14 cellular contexts compared by ENCODE assay signal in genomic region chr19:7857727-7858701, GRCh38. TPM values are rescaled to one million over a fixed set of nuclear protein-coding genes. Genes with fewer than 3 reads are reported as not detected.
DNase-seq lines count a peak whose midpoint lies in the region; ATAC-seq and TF ChIP-seq lines count a peak whose summit lies in the region.
"Had no signal": no experiment of that assay in that cellular context is flagged by ENCODE, and none has a peak within 500 bp of the region (broad histone marks: within the 10 kb centered on the region; RNA-seq: fewer than 3 reads in every experiment).

No MANE protein-coding gene starts in this region.

- H3K79me2 ChIP-seq in OCI-LY3 (ENCODE audit: low read length), result no peaks in the 10 kb centered on the region

- peak overlapping the region; percentile 87 for H3K4me2 ChIP-seq in OCI-LY3 (ENCODE audit: low read length)

- POLR2A ChIA-PET in CD8-positive, alpha-beta T cell (lab: Charles Lee), result no interaction called here

- H2AFZ ChIP-seq in OCI-LY3 (ENCODE audit: low read depth, low read length), result peak overlapping the region; percentile 73; the same call in 1 of the 2 replicates

- peak; percentile 13 for ATAC-seq in CD8-positive, alpha-beta T cell
- no peak for ATAC-seq in HG03439 (IDR thresholded peaks at IDR 0.05; ENCODE audit: unreplicated experiment)
- ATAC-seq: naive thymus-derived CD4-positive, alpha-beta T cell had no signal

- no peaks in the 10 kb centered on the region for H3K9me3 Mint-ChIP-seq in CD8-positive, alpha-beta T cell

- H3K4me3 Mint-ChIP-seq in CD8-positive, alpha-beta T cell, result no peak overlapping the region
- H3K4me3 Mint-ChIP-seq: B cell had no signal

- no peak for DNase-seq in CD8-positive, alpha-beta T cell
- no peak for DNase-seq in T-helper 1 cell
- no peak for DNase-seq in stimulated activated CD4-positive, alpha-beta T cell treated with anti-CD3 and anti-CD28 coated beads, Interleukin-4, amount 100 ng/mL, for 1 hour
- no peak for DNase-seq in SJCRH30
- DNase-seq: naive thymus-derived CD4-positive, alpha-beta T cell; NCI-H2029 treated with DMSO at 0.1 percent for 48 hours; Right ventricle myocardium superior had no signal

- no peaks in the 10 kb centered on the region for H3K9me3 ChIP-seq in CD8-positive, alpha-beta T cell (ENCODE audit: low read length)
- H3K9me3 ChIP-seq in HUES48 (ENCODE audit: control insufficient read depth, insufficient read depth, low read length) (no peaks in the 10 kb centered on the region), OCI-LY3 (ENCODE audit: insufficient read depth, low read length) (no peaks in the 10 kb centered on the region), iPS-20b (ENCODE audit: insufficient read depth, low read depth, low read length) (no peaks in the 10 kb centered on the region), SJCRH30 (replicated peaks) (no peaks in the 10 kb centered on the region)

- no peaks in the 10 kb centered on the region for H3K36me3 ChIP-seq in CD8-positive, alpha-beta T cell (ENCODE audit: insufficient read depth, low read length)
- H3K36me3 ChIP-seq in HUES48 (ENCODE audit: control insufficient read depth, insufficient read depth, low read length), result no peaks in the 10 kb centered on the region
- no peaks in the 10 kb centered on the region for H3K36me3 ChIP-seq in OCI-LY3 (replicated peaks; ENCODE audit: low read depth, low read length)
- H3K36me3 ChIP-seq in iPS-20b (ENCODE audit: insufficient read depth, low read depth, low read length), result no peaks in the 10 kb centered on the region
- no peaks in the 10 kb centered on the region for H3K36me3 ChIP-seq in SJCRH30

- H4K20me1 ChIP-seq in OCI-LY3 (ENCODE audit: insufficient read depth, low read length), result no peaks in the 10 kb centered on the region

- no peaks in the 10 kb centered on the region for H3K36me3 Mint-ChIP-seq in CD8-positive, alpha-beta T cell
- H3K36me3 Mint-ChIP-seq: naive thymus-derived CD4-positive, alpha-beta T cell had no signal

- peaks cover 16% of the 10 kb centered on the region for H3K27me3 Mint-ChIP-seq in CD8-positive, alpha-beta T cell (ENCODE audit: low read depth)

- H3K27ac Mint-ChIP-seq in CD8-positive, alpha-beta T cell, result no peak overlapping the region
- H3K27ac Mint-ChIP-seq: B cell; naive thymus-derived CD4-positive, alpha-beta T cell had no signal

- H3K27ac ChIP-seq in CD8-positive, alpha-beta T cell (ENCODE audit: low read depth, low read length), result no peak overlapping the region
- H3K27ac ChIP-seq in HUES48 (ENCODE audit: low read depth, low read length) (no peak overlapping the region), OCI-LY3 (ENCODE audit: low read length) (no peak overlapping the region), iPS-20b (ENCODE audit: low read length) (no peak overlapping the region), SJCRH30 (no peak overlapping the region)

- H3K9ac ChIP-seq in HUES48 (ENCODE audit: low read depth, low read length) (no peak overlapping the region), OCI-LY3 (ENCODE audit: low read length) (peak overlapping the region; percentile 38; the same call in 1 of the 2 replicates), iPS-20b (ENCODE audit: low read depth, low read length) (peak overlapping the region; percentile 25; the same call in 1 of the 2 replicates)

- TF ChIP-seq CTCF in CD8-positive, alpha-beta T cell (IDR thresholded peaks at IDR 0.05), result no peak
- no peak for TF ChIP-seq CTCF in OCI-LY3 (IDR thresholded peaks at IDR 0.05; ENCODE audit: low read depth, low read length)

- intact Hi-C loops in CD8-positive, alpha-beta T cell (cut with DNase I, micrococcal nuclease), result loop anchor here in 1 of 2 experiments (10.0 kb wide), 1 partner anchor 147 kb away; the partner anchor contains the start of gene ELAVL1

- no peaks in the 10 kb centered on the region for H3K27me3 ChIP-seq in CD8-positive, alpha-beta T cell (ENCODE audit: insufficient read depth, low read length)
- H3K27me3 ChIP-seq in HUES48 (ENCODE audit: control insufficient read depth, insufficient read depth, low read length), result peaks cover 22% of the 10 kb centered on the region
- H3K27me3 ChIP-seq in OCI-LY3 (ENCODE audit: low read depth, low read length), result peaks cover 11% of the 10 kb centered on the region; the same call in 1 of the 2 replicates
- H3K27me3 ChIP-seq in iPS-20b (ENCODE audit: insufficient read depth, low read length), result peaks cover 64% of the 10 kb centered on the region
- no peaks in the 10 kb centered on the region for H3K27me3 ChIP-seq in SJCRH30

- H3K4me3 ChIP-seq in CD8-positive, alpha-beta T cell (ENCODE audit: low read depth, low read length), result no peak overlapping the region
- H3K4me3 ChIP-seq in HUES48 (ENCODE audit: low read depth, low read length), result peak overlapping the region; percentile 50
- peak overlapping the region; percentile 74 for H3K4me3 ChIP-seq in OCI-LY3 (ENCODE audit: low read length)
- peak overlapping the region; percentile 61 for H3K4me3 ChIP-seq in iPS-20b (ENCODE audit: low read length)
- no peak overlapping the region for H3K4me3 ChIP-seq in SJCRH30

- H3K4me1 Mint-ChIP-seq in CD8-positive, alpha-beta T cell (ENCODE audit: low read depth), result peaks cover 8% of the 10 kb centered on the region

- peaks cover 20% of the 10 kb centered on the region for H3K4me1 ChIP-seq in CD8-positive, alpha-beta T cell (ENCODE audit: insufficient read depth, low read length)
- H3K4me1 ChIP-seq in HUES48 (ENCODE audit: control insufficient read depth, insufficient read depth, low read length) (peaks cover 13% of the 10 kb centered on the region; the same call in 1 of the 2 replicates), OCI-LY3 (ENCODE audit: low read length) (peaks cover 5% of the 10 kb centered on the region; the same call in 1 of the 2 replicates), iPS-20b (ENCODE audit: insufficient read depth, low read length) (peaks cover 12% of the 10 kb centered on the region), SJCRH30 (no peaks in the 10 kb centered on the region)

- CTCF ChIA-PET in CD8-positive, alpha-beta T cell (lab: Charles Lee), result interaction anchor here (0.9 to 3.3 kb wide), 4 partner anchors 11 to 85 kb away, joined by 3 to 12 read pairs (median 4); partner anchors contain the start of gene TIMM44

RNA-seq across cellular contexts. Expression of gene PRR36, which starts 16.2 kb away (rescaled TPM):
- total RNA-seq in CD8-positive, alpha-beta T cell, result under 1 TPM; 0.19 to 0.47 TPM
- total RNA-seq in SJCRH30 (2014; rRNA removed; shearing (Covaris generic)), result not detected in 2 replicates
- total RNA-seq: B cell, skeletal muscle tissue had no signal

RNA-seq across cellular contexts. Expression of gene EVI5L, which starts 28.0 kb away (rescaled TPM):
- 1 to 10 TPM; 4.1 to 4.2 TPM for total RNA-seq in CD8-positive, alpha-beta T cell
- 5.5 and 6.0 TPM in 2 replicates for total RNA-seq in SJCRH30 (2014; rRNA removed; shearing (Covaris generic))

RNA-seq across cellular contexts. Expression of gene LRRC8E, which starts 30.3 kb away (rescaled TPM):
- total RNA-seq in CD8-positive, alpha-beta T cell, result not detected
- total RNA-seq in SJCRH30 (2014; rRNA removed; shearing (Covaris generic)), result 0.04 and 0.15 TPM in 2 replicates
- total RNA-seq: B cell had no signal

RNA-seq across cellular contexts. Expression of gene MAP2K7, which starts 45.7 kb away (rescaled TPM):
- 100 to 1,000 TPM; 127 to 135 TPM for total RNA-seq in CD8-positive, alpha-beta T cell
- 12.9 and 13.6 TPM in 2 replicates for total RNA-seq in SJCRH30 (2014; rRNA removed; shearing (Covaris generic))

RNA-seq across cellular contexts. Expression of gene TGFBR3L, which starts 56.6 kb away (rescaled TPM):
- total RNA-seq in CD8-positive, alpha-beta T cell, result 1 to 10 TPM; 2.1 to 2.7 TPM
- not detected in 2 replicates for total RNA-seq in SJCRH30 (2014; rRNA removed; shearing (Covaris generic))
- total RNA-seq: urinary bladder had no signal

Comparison
In these comparisons a context has a peak if more than half of its experiments do, and no peak if none do; other contexts are left out.
1. H3K4me3 ChIP-seq: peak in HUES48 (single experiment), OCI-LY3 (single experiment) and iPS-20b (single experiment); none in CD8-positive, alpha-beta T cell (single experiment) and SJCRH30 (single experiment).